24 cellular contexts compared by ENCODE assay signal in the genomic region with DNA sequence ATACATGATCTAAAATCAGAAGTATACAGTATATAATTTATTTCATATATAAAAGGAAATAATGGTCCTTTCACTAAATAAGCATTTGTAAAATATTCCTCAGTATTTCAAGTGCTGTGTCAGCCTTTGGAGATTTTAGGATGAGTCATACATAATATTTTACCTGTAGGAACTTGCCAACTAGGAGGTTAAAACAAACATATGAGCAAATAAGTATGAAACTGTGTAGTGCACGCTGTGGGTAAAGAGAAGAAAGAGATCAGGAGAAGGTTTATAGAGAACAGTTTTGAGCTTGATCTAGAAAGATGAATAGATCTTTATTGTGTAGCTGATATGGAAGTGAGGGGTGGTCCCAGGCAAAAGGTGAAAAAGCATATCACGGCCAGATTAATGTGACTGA.
"Had no signal": no experiment of that assay in that cellular context is flagged by ENCODE, and none has a peak within 500 bp of the region (broad histone marks: within the 10 kb centered on the region; RNA-seq: fewer than 3 reads in every experiment).

No MANE protein-coding gene starts in this region.

- H3K27me3 Mint-ChIP-seq: activated CD8-positive, alpha-beta memory T cell treated with anti-CD3 and anti-CD28 coated beads, Interleukin-2, amount 10 ng/mL, durations not matched to agents 7 days and 5 days; activated naive CD8-positive, alpha-beta T cell treated with anti-CD3 and anti-CD28 coated beads, Interleukin-2, amount 50 U/mL, for 24 hours; effector memory CD8-positive, alpha-beta T cell; naive B cell had no signal

- H3K4me3 Mint-ChIP-seq: activated CD4-positive, alpha-beta memory T cell treated with anti-CD3 and anti-CD28 coated beads for 36 hours; activated CD4-positive, alpha-beta T cell treated with anti-CD3 and anti-CD28 coated beads for 36 hours; activated CD8-positive, alpha-beta memory T cell treated with anti-CD3 and anti-CD28 coated beads, Interleukin-2, amount 10 ng/mL, durations not matched to agents 7 days and 5 days; activated naive CD4-positive, alpha-beta T cell treated with anti-CD3 and anti-CD28 coated beads for 36 hours; activated naive CD8-positive, alpha-beta T cell treated with anti-CD3 and anti-CD28 coated beads, Interleukin-2, amount 50 U/mL, for 24 hours; effector memory CD8-positive, alpha-beta T cell; naive B cell; neural progenitor cell had no signal

- H3K4me1 Mint-ChIP-seq: activated CD4-positive, alpha-beta T cell treated with anti-CD3 and anti-CD28 coated beads for 36 hours; activated CD8-positive, alpha-beta memory T cell treated with anti-CD3 and anti-CD28 coated beads, Interleukin-2, amount 10 ng/mL, durations not matched to agents 7 days and 5 days; activated naive CD8-positive, alpha-beta T cell treated with anti-CD3 and anti-CD28 coated beads, Interleukin-2, amount 50 U/mL, for 24 hours; naive B cell had no signal

- H3K27ac Mint-ChIP-seq: activated CD4-positive, alpha-beta memory T cell treated with anti-CD3 and anti-CD28 coated beads for 36 hours; activated CD4-positive, alpha-beta T cell treated with anti-CD3 and anti-CD28 coated beads for 36 hours; activated CD8-positive, alpha-beta memory T cell treated with anti-CD3 and anti-CD28 coated beads, Interleukin-2, amount 10 ng/mL, durations not matched to agents 7 days and 5 days; activated naive CD4-positive, alpha-beta T cell treated with anti-CD3 and anti-CD28 coated beads for 36 hours; activated naive CD8-positive, alpha-beta T cell treated with anti-CD3 and anti-CD28 coated beads, Interleukin-2, amount 50 U/mL, for 24 hours; activated T-helper 2 cell treated with anti-CD3 and anti-CD28 coated beads, Interferon-gamma antibody, Interleukin-2, Interleukin-4, amounts not matched to agents 10 μg/mL and 5 μg/mL and 100 μg/mL, durations not matched to agents 14 hours and 24 hours and 36 hours; effector memory CD8-positive, alpha-beta T cell; naive B cell; neural progenitor cell had no signal

- H3K36me3 ChIP-seq: neural progenitor cell, right lobe of liver, transverse colon, vagina, WERI-Rb-1 had no signal

- H3K4me1 ChIP-seq: psoas muscle, right lobe of liver, transverse colon, vagina had no signal

- H3K27ac ChIP-seq: neural progenitor cell, psoas muscle, right lobe of liver, transverse colon, vagina, WERI-Rb-1 had no signal

- DNase-seq: activated CD4-positive, alpha-beta memory T cell treated with anti-CD3 and anti-CD28 coated beads for 36 hours; activated CD4-positive, alpha-beta T cell treated with anti-CD3 and anti-CD28 coated beads for 36 hours; activated CD8-positive, alpha-beta memory T cell treated with anti-CD3 and anti-CD28 coated beads, Interleukin-2, amount 10 ng/mL, durations not matched to agents 7 days and 5 days; activated naive CD4-positive, alpha-beta T cell treated with anti-CD3 and anti-CD28 coated beads for 36 hours; activated naive CD8-positive, alpha-beta T cell treated with anti-CD3 and anti-CD28 coated beads, Interleukin-2, amount 50 U/mL, for 24 hours; activated T-cell treated with anti-CD3 and anti-CD28 coated beads, Interleukin-2, amount 50 U/mL, for 1 hour; aorta; dermis blood vessel endothelial cell; effector memory CD8-positive, alpha-beta T cell; erythroblast; islet precursor cell; naive B cell; psoas muscle; right lobe of liver; stimulated activated CD4-positive, alpha-beta T cell treated with anti-CD3 and anti-CD28 coated beads, Interleukin-4, amount 100 ng/mL, for 4 hours; stimulated activated CD8-positive, alpha-beta memory T cell treated with anti-CD3 and anti-CD28 coated beads, Interleukin-4, amount 100 ng/mL, for 48 hours; stimulated activated naive CD8-positive, alpha-beta T cell treated with anti-CD3 and anti-CD28 coated beads, Interleukin-15, Interleukin-2, amounts not matched to agents 100 U/mL and 50 U/mL, for 24 hours; transverse colon; WERI-Rb-1 had no signal

- H3K9me3 Mint-ChIP-seq: activated CD4-positive, alpha-beta memory T cell treated with anti-CD3 and anti-CD28 coated beads for 36 hours; activated naive CD4-positive, alpha-beta T cell treated with anti-CD3 and anti-CD28 coated beads for 36 hours; activated naive CD8-positive, alpha-beta T cell treated with anti-CD3 and anti-CD28 coated beads, Interleukin-2, amount 50 U/mL, for 24 hours; activated T-helper 2 cell treated with anti-CD3 and anti-CD28 coated beads, Interferon-gamma antibody, Interleukin-2, Interleukin-4, amounts not matched to agents 10 μg/mL and 5 μg/mL and 100 μg/mL, durations not matched to agents 14 hours and 24 hours and 36 hours; naive B cell had no signal

- H3K36me3 Mint-ChIP-seq: activated CD4-positive, alpha-beta memory T cell treated with anti-CD3 and anti-CD28 coated beads for 36 hours; activated CD8-positive, alpha-beta memory T cell treated with anti-CD3 and anti-CD28 coated beads, Interleukin-2, amount 10 ng/mL, durations not matched to agents 7 days and 5 days; naive B cell; neural progenitor cell had no signal

- H3K9me3 ChIP-seq: psoas muscle, right lobe of liver, transverse colon, vagina had no signal

- H3K27me3 ChIP-seq: neural progenitor cell, right lobe of liver, transverse colon, vagina had no signal

- ATAC-seq: activated CD4-positive, alpha-beta T cell treated with anti-CD3 and anti-CD28 coated beads for 36 hours; activated CD8-positive, alpha-beta memory T cell treated with anti-CD3 and anti-CD28 coated beads, Interleukin-2, amount 10 ng/mL, durations not matched to agents 7 days and 5 days; activated naive CD8-positive, alpha-beta T cell treated with anti-CD3 and anti-CD28 coated beads, Interleukin-2, amount 50 U/mL, for 24 hours; effector memory CD8-positive, alpha-beta T cell; left lobe of liver; psoas muscle; stimulated activated naive CD8-positive, alpha-beta T cell treated with anti-CD3 and anti-CD28 coated beads, Interleukin-15, Interleukin-2, amounts not matched to agents 100 U/mL and 50 U/mL, for 24 hours had no signal

- H3K4me3 ChIP-seq: neural progenitor cell, psoas muscle, right lobe of liver, smooth muscle cell, transverse colon, vagina had no signal
